Comparison of ENCODE assay signal across 13 cellular contexts in genomic region chr11:117412176-117412575, GRCh38.
A peak's percentile ranks its signal among the peaks of the same experiment; 100 is the strongest.
DNase-seq lines count a peak whose midpoint lies in the region; ATAC-seq and TF ChIP-seq lines count a peak whose summit lies in the region.
"Had no signal": no experiment of that assay in that cellular context is flagged by ENCODE, and none has a peak within 500 bp of the region (broad histone marks: within the 10 kb centered on the region; RNA-seq: fewer than 3 reads in every experiment).

No MANE protein-coding gene starts in this region.

- TF ChIP-seq CTCF in neural crest cell (conservative IDR thresholded peaks at IDR 0.05): no peak
- no peak for TF ChIP-seq CTCF in suprapubic skin (IDR thresholded peaks at IDR 0.05)

- peaks cover 4% of the 10 kb centered on the region for H3K4me1 Mint-ChIP-seq in T-helper 17 cell
- H3K4me1 Mint-ChIP-seq in neural crest cell: peaks cover 10% of the 10 kb centered on the region
- H3K4me1 Mint-ChIP-seq: CD4-positive, CD25-positive, alpha-beta regulatory T cell had no signal

- no peaks in the 10 kb centered on the region for H3K9me3 ChIP-seq in HUES6 (ENCODE audit: control insufficient read depth, insufficient read depth, low read depth, low read length)
- H3K9me3 ChIP-seq in T-helper 17 cell (ENCODE audit: control insufficient read depth, low read length, poor library complexity, severe bottlenecking): no peaks in the 10 kb centered on the region
- H3K9me3 ChIP-seq in suprapubic skin: no peaks in the 10 kb centered on the region

- DNase-seq in T-helper 17 cell (no peak), neural crest cell (ENCODE audit: low read depth, low spot score) (no peak), suprapubic skin (ENCODE audit: low spot score in 2 of 2) (peak; percentile 18 to 56), D341Med (ENCODE audit: low spot score) (no peak)
- DNase-seq: ACHN; CD4-positive, CD25-positive, alpha-beta regulatory T cell; DMS 273 treated with DMSO at 0.1 percent for 48 hours; HCEC 1CT; HFFc6 had no signal

- ATAC-seq in T-helper 17 cell (no peak), HG03159 (IDR thresholded peaks at IDR 0.05; ENCODE audit: unreplicated experiment) (no peak), HG03571 (IDR thresholded peaks at IDR 0.05; ENCODE audit: unreplicated experiment) (no peak)

- no peak overlapping the region for H3K27ac ChIP-seq in HUES6 (ENCODE audit: low read depth, low read length)
- H3K27ac ChIP-seq in suprapubic skin: no peak overlapping the region
- H3K27ac ChIP-seq: BLaER1 treated with 17β-estradiol and CSF1 and Interleukin-3, amounts not matched to agents 10 nM and 100 nM had no signal

- H3K27me3 ChIP-seq in HUES6 (ENCODE audit: control insufficient read depth, insufficient read depth, low read length) (no peaks in the 10 kb centered on the region), suprapubic skin (no peaks in the 10 kb centered on the region)
- H3K27me3 ChIP-seq: BLaER1 treated with 17β-estradiol and CSF1 and Interleukin-3, amounts not matched to agents 10 nM and 100 nM had no signal

- TF ChIP-seq EP300 in suprapubic skin (IDR thresholded peaks at IDR 0.05): no peak

- H3K36me3 Mint-ChIP-seq in T-helper 17 cell (ENCODE audit: low read depth) (peaks cover 16% of the 10 kb centered on the region), neural crest cell (ENCODE audit: low read depth) (peaks cover 14% of the 10 kb centered on the region)

- H3K4me1 ChIP-seq in HUES6 (ENCODE audit: control insufficient read depth, insufficient read depth, low read length): peaks cover 18% of the 10 kb centered on the region; the same call in 1 of the 2 replicates
- no peaks in the 10 kb centered on the region for H3K4me1 ChIP-seq in suprapubic skin

- no peaks in the 10 kb centered on the region for H3K9me3 Mint-ChIP-seq in neural crest cell
- H3K9me3 Mint-ChIP-seq: HFFc6 had no signal

- H3K4me3 Mint-ChIP-seq in T-helper 17 cell: no peak overlapping the region
- H3K4me3 Mint-ChIP-seq in neural crest cell: no peak overlapping the region
- H3K4me3 Mint-ChIP-seq: CD4-positive, CD25-positive, alpha-beta regulatory T cell; HFFc6 had no signal

- WGBS in suprapubic skin: 90% methylated on average over 9 of the region's 10 CpGs

- peaks cover under 1% of the 10 kb centered on the region for H3K27me3 Mint-ChIP-seq in T-helper 17 cell
- no peaks in the 10 kb centered on the region for H3K27me3 Mint-ChIP-seq in neural crest cell (ENCODE audit: low read depth)
- H3K27me3 Mint-ChIP-seq: CD4-positive, CD25-positive, alpha-beta regulatory T cell had no signal

- H3K36me3 ChIP-seq in HUES6 (ENCODE audit: control insufficient read depth, insufficient read depth, low read length) (peaks cover 25% of the 10 kb centered on the region), suprapubic skin (peaks cover 55% of the 10 kb centered on the region)

- peak overlapping the region; percentile 32 for H3K27ac Mint-ChIP-seq in T-helper 17 cell
- H3K27ac Mint-ChIP-seq in neural crest cell (ENCODE audit: unreplicated experiment): peak overlapping the region; percentile 27
- H3K27ac Mint-ChIP-seq: CD4-positive, CD25-positive, alpha-beta regulatory T cell; HFFc6 had no signal

- H3K9ac ChIP-seq in HUES6 (ENCODE audit: low read length): peak overlapping the region; percentile 14
- H3K9ac ChIP-seq: BLaER1 treated with 17β-estradiol and CSF1 and Interleukin-3, amounts not matched to agents 10 nM and 100 nM had no signal

- H3K4me3 ChIP-seq in HUES6 (ENCODE audit: low read depth, low read length): no peak overlapping the region
- H3K4me3 ChIP-seq in suprapubic skin: no peak overlapping the region
- H3K4me3 ChIP-seq: BLaER1 treated with 17β-estradiol and CSF1 and Interleukin-3, amounts not matched to agents 10 nM and 100 nM had no signal

- no peak for TF ChIP-seq POLR2A in suprapubic skin (IDR thresholded peaks at IDR 0.05)

Comparison
In these comparisons a context has a peak if more than half of its experiments do, and no peak if none do; other contexts are left out.
1. DNase-seq: peak in suprapubic skin (2 of 2); none in T-helper 17 cell (0 of 3), neural crest cell (single experiment) and D341Med (single experiment).